ENCODE assay signal across 32 cellular contexts in genomic region chr3:103437850-103438249, GRCh38.
"Had no signal": no experiment of that assay in that cellular context is flagged by ENCODE, and none has a peak within 500 bp of the region (broad histone marks: within the 10 kb centered on the region; RNA-seq: fewer than 3 reads in every experiment).

No MANE protein-coding gene starts in this region.

- H3K9me3 ChIP-seq: adrenal gland, body of pancreas, esophagus muscularis mucosa, gastroesophageal sphincter had no signal

- H3K27ac Mint-ChIP-seq: activated CD4-positive, alpha-beta memory T cell treated with anti-CD3 and anti-CD28 coated beads for 36 hours; activated CD4-positive, alpha-beta T cell treated with anti-CD3 and anti-CD28 coated beads for 36 hours; activated CD4-positive, alpha-beta T cell treated with anti-CD3 and anti-CD28 coated beads, Interleukin-2, amount 10 ng/mL, durations not matched to agents 24 days and 14 days; activated CD8-positive, alpha-beta memory T cell treated with anti-CD3 and anti-CD28 coated beads, Interleukin-2, amount 10 ng/mL, durations not matched to agents 7 days and 5 days; activated CD8-positive, alpha-beta T cell treated with anti-CD3 and anti-CD28 coated beads, Interleukin-2, amount 10 ng/mL, durations not matched to agents 7 days and 5 days; activated naive CD4-positive, alpha-beta T cell treated with anti-CD3 and anti-CD28 coated beads for 36 hours; activated naive CD4-positive, alpha-beta T cell treated with anti-CD3 and anti-CD28 coated beads, Interleukin-2, amount 50 U/mL, for 24 hours; activated naive CD8-positive, alpha-beta T cell treated with anti-CD3 and anti-CD28 coated beads for 36 hours; activated naive CD8-positive, alpha-beta T cell treated with anti-CD3 and anti-CD28 coated beads, Interleukin-2, amount 50 U/mL, for 24 hours; activated T-helper 1 cell treated with anti-CD3 and anti-CD28 coated beads, Interleukin-12 subunit alpha, Interleukin-12 subunit beta, Interleukin-2, Interleukin-4 antibody, amounts not matched to agents 30 ng/mL and 10 ng/mL and 1 ng/mL, durations not matched to agents 14 hours and 24 hours and 36 hours; activated T-helper 2 cell treated with anti-CD3 and anti-CD28 coated beads, Interferon-gamma antibody, Interleukin-2, Interleukin-4, amounts not matched to agents 10 μg/mL and 5 μg/mL and 100 μg/mL, durations not matched to agents 14 hours and 24 hours and 36 hours; effector memory CD8-positive, alpha-beta T cell had no signal

- H3K36me3 ChIP-seq: adrenal gland, esophagus muscularis mucosa, gastroesophageal sphincter had no signal

- ATAC-seq: activated CD4-positive, alpha-beta T cell treated with anti-CD3 and anti-CD28 coated beads for 36 hours; activated CD8-positive, alpha-beta memory T cell treated with anti-CD3 and anti-CD28 coated beads, Interleukin-2, amount 10 ng/mL, durations not matched to agents 7 days and 5 days; activated CD8-positive, alpha-beta T cell treated with anti-CD3 and anti-CD28 coated beads, Interleukin-2, amount 10 ng/mL, durations not matched to agents 7 days and 5 days; activated naive CD8-positive, alpha-beta T cell treated with anti-CD3 and anti-CD28 coated beads, Interleukin-2, amount 50 U/mL, for 24 hours; body of pancreas; effector memory CD8-positive, alpha-beta T cell; foreskin keratinocyte; gastroesophageal sphincter had no signal

- H3K4me3 Mint-ChIP-seq: activated CD4-positive, alpha-beta memory T cell treated with anti-CD3 and anti-CD28 coated beads for 36 hours; activated CD4-positive, alpha-beta T cell treated with anti-CD3 and anti-CD28 coated beads for 36 hours; activated CD4-positive, alpha-beta T cell treated with anti-CD3 and anti-CD28 coated beads, Interleukin-2, amount 10 ng/mL, durations not matched to agents 24 days and 14 days; activated CD8-positive, alpha-beta memory T cell treated with anti-CD3 and anti-CD28 coated beads, Interleukin-2, amount 10 ng/mL, durations not matched to agents 7 days and 5 days; activated CD8-positive, alpha-beta T cell treated with anti-CD3 and anti-CD28 coated beads, Interleukin-2, amount 10 ng/mL, durations not matched to agents 7 days and 5 days; activated naive CD4-positive, alpha-beta T cell treated with anti-CD3 and anti-CD28 coated beads for 36 hours; activated naive CD4-positive, alpha-beta T cell treated with anti-CD3 and anti-CD28 coated beads, Interleukin-2, amount 50 U/mL, for 24 hours; activated naive CD8-positive, alpha-beta T cell treated with anti-CD3 and anti-CD28 coated beads for 36 hours; activated naive CD8-positive, alpha-beta T cell treated with anti-CD3 and anti-CD28 coated beads, Interleukin-2, amount 50 U/mL, for 24 hours; activated T-helper 1 cell treated with anti-CD3 and anti-CD28 coated beads, Interleukin-12 subunit alpha, Interleukin-12 subunit beta, Interleukin-2, Interleukin-4 antibody, amounts not matched to agents 30 ng/mL and 10 ng/mL and 1 ng/mL, durations not matched to agents 14 hours and 24 hours and 36 hours; effector memory CD8-positive, alpha-beta T cell had no signal

- H3K27me3 ChIP-seq: adrenal gland, body of pancreas, esophagus muscularis mucosa, foreskin keratinocyte, gastroesophageal sphincter had no signal

- DNase-seq: activated CD4-positive, alpha-beta memory T cell treated with anti-CD3 and anti-CD28 coated beads for 36 hours; activated CD4-positive, alpha-beta T cell treated with anti-CD3 and anti-CD28 coated beads for 36 hours; activated CD4-positive, alpha-beta T cell treated with anti-CD3 and anti-CD28 coated beads, Interleukin-2, amount 10 ng/mL, durations not matched to agents 24 days and 14 days; activated CD4-positive, CD25-positive, alpha-beta regulatory T cell; activated CD4-positive, CD25-positive, alpha-beta regulatory T cell treated with anti-CD3 and anti-CD28 coated beads, Interleukin-2, amount 50 U/mL, for 72 hours; activated CD8-positive, alpha-beta memory T cell treated with anti-CD3 and anti-CD28 coated beads, Interleukin-2, amount 10 ng/mL, durations not matched to agents 7 days and 5 days; activated CD8-positive, alpha-beta memory T cell treated with anti-CD3 and anti-CD28 coated beads, Interleukin-2, amount 50 U/mL, for 4 hours; activated CD8-positive, alpha-beta T cell treated with anti-CD3 and anti-CD28 coated beads, Interleukin-2, amount 10 ng/mL, durations not matched to agents 7 days and 5 days; activated effector memory CD4-positive, alpha-beta T cell treated with anti-CD3 and anti-CD28 coated beads, Interleukin-2, amount 50 U/mL, for 16 hours; activated naive CD4-positive, alpha-beta T cell treated with anti-CD3 and anti-CD28 coated beads for 36 hours; activated naive CD8-positive, alpha-beta T cell treated with anti-CD3 and anti-CD28 coated beads for 36 hours; activated naive CD8-positive, alpha-beta T cell treated with anti-CD3 and anti-CD28 coated beads, Interleukin-2, amount 50 U/mL, for 24 hours; activated T-cell treated with anti-CD3 and anti-CD28 coated beads, Interleukin-2, amount 50 U/mL, for 1 hour; activated T-cell treated with anti-CD3 and anti-CD28 coated beads, Interleukin-2, amount 50 U/mL, for 48 hours; adrenal gland; amygdala; aorta; body of pancreas; caudate nucleus; cortex of kidney; dermis blood vessel endothelial cell; effector CD4-positive, alpha-beta T cell; effector memory CD8-positive, alpha-beta T cell; erythroblast; foreskin keratinocyte; T-helper 2 cell had no signal

- H3K4me1 ChIP-seq: adrenal gland, body of pancreas, esophagus muscularis mucosa, foreskin keratinocyte, gastroesophageal sphincter had no signal

- H3K4me1 Mint-ChIP-seq: activated CD4-positive, alpha-beta T cell treated with anti-CD3 and anti-CD28 coated beads for 36 hours; activated CD4-positive, alpha-beta T cell treated with anti-CD3 and anti-CD28 coated beads, Interleukin-2, amount 10 ng/mL, durations not matched to agents 24 days and 14 days; activated CD8-positive, alpha-beta memory T cell treated with anti-CD3 and anti-CD28 coated beads, Interleukin-2, amount 10 ng/mL, durations not matched to agents 7 days and 5 days; activated naive CD4-positive, alpha-beta T cell treated with anti-CD3 and anti-CD28 coated beads, Interleukin-2, amount 50 U/mL, for 24 hours; activated naive CD8-positive, alpha-beta T cell treated with anti-CD3 and anti-CD28 coated beads for 36 hours; activated naive CD8-positive, alpha-beta T cell treated with anti-CD3 and anti-CD28 coated beads, Interleukin-2, amount 50 U/mL, for 24 hours had no signal

- FAIRE-seq: colon had no signal

- H3K27ac ChIP-seq: adrenal gland, body of pancreas, esophagus muscularis mucosa, foreskin keratinocyte, gastroesophageal sphincter had no signal

- H3K36me3 Mint-ChIP-seq: activated CD4-positive, alpha-beta memory T cell treated with anti-CD3 and anti-CD28 coated beads for 36 hours; activated CD8-positive, alpha-beta memory T cell treated with anti-CD3 and anti-CD28 coated beads, Interleukin-2, amount 10 ng/mL, durations not matched to agents 7 days and 5 days; activated naive CD4-positive, alpha-beta T cell treated with anti-CD3 and anti-CD28 coated beads, Interleukin-2, amount 50 U/mL, for 24 hours; activated naive CD8-positive, alpha-beta T cell treated with anti-CD3 and anti-CD28 coated beads for 36 hours had no signal

- H3K4me3 ChIP-seq: adrenal gland, body of pancreas, esophagus muscularis mucosa, gastroesophageal sphincter had no signal

- H3K9me3 Mint-ChIP-seq: activated CD4-positive, alpha-beta T cell treated with anti-CD3 and anti-CD28 coated beads, Interleukin-2, amount 10 ng/mL, durations not matched to agents 24 days and 14 days had no signal
